9 cellular contexts compared by ENCODE assay signal in the genomic region with DNA sequence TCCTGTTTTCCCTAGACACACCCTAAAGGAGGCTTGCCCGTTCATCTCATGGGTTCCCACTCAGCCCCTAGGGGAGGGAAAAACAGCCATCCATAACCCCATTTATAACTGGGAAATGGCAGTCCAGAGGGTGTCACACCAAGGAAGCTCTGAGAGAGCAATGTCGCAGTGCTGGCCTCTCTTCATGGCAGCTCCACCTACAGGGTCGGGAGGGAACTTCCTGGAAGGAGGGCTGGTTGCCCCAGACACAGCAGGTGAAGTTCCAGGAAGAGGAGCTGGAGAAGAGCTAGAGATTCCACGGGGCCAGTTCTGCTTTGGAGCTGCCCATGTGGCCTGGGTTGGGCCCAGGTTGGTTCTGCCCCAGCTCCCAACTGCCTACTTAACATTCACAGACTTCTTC. TPM values are rescaled to one million over a fixed set of nuclear protein-coding genes. Genes with fewer than 3 reads are reported as not detected.
A peak's percentile ranks its signal among the peaks of the same experiment; 100 is the strongest.
DNase-seq lines count a peak whose midpoint lies in the region; ATAC-seq and TF ChIP-seq lines count a peak whose summit lies in the region.
"Had no signal": no experiment of that assay in that cellular context is flagged by ENCODE, and none has a peak within 500 bp of the region (broad histone marks: within the 10 kb centered on the region; RNA-seq: fewer than 3 reads in every experiment).

No MANE protein-coding gene starts in this region.

- H3K4me3 ChIP-seq in HFF-Myc (replicated peaks; ENCODE audit: low read depth, low read length), result no peak overlapping the region

- peak; percentile 32 for ATAC-seq in left lobe of liver
- no peak for ATAC-seq in HG02642 (IDR thresholded peaks at IDR 0.05; ENCODE audit: poor library complexity, unreplicated experiment)
- ATAC-seq in GM21447 (IDR thresholded peaks at IDR 0.05; ENCODE audit: unreplicated experiment), result no peak
- ATAC-seq in HG03280 (IDR thresholded peaks at IDR 0.05; ENCODE audit: unreplicated experiment), result no peak

- DNase-seq in D341Med (ENCODE audit: low spot score) (peak; percentile 76), HFF-Myc (ENCODE audit: extremely low read depth, low read depth) (no peak), UCSD-AML1 (lab: John Stamatoyannopoulos, UW; ENCODE audit: unreplicated experiment) (peak; percentile 39), left lobe of liver (ENCODE audit: low spot score) (no peak)
- DNase-seq in activated CD4-positive, CD25-positive, alpha-beta regulatory T cell treated with anti-CD3 and anti-CD28 coated beads, Interleukin-2, amount 50 U/mL, for 72 hours, result no peak
- DNase-seq: NCI-H446 had no signal

- peak; percentile 52 for TF ChIP-seq CTCF in HFF-Myc (IDR thresholded peaks at IDR 0.05; ENCODE audit: low read depth, low read length, missing control alignments)

RNA-seq across cellular contexts. Expression of a gene that starts 22.3 kb away (rescaled TPM):
- 0.86 TPM for total RNA-seq in left lobe of liver

Comparison
In these comparisons a context has a peak if more than half of its experiments do, and no peak if none do; other contexts are left out.
1. DNase-seq: peak in D341Med (single experiment) and UCSD-AML1 (single experiment); none in HFF-Myc (single experiment), left lobe of liver (single experiment) and activated CD4-positive, CD25-positive, alpha-beta regulatory T cell treated with anti-CD3 and anti-CD28 coated beads, Interleukin-2, amount 50 U/mL, for 72 hours (single experiment).